Comparison of ENCODE assay signal across 8 cellular contexts in the genomic region with DNA sequence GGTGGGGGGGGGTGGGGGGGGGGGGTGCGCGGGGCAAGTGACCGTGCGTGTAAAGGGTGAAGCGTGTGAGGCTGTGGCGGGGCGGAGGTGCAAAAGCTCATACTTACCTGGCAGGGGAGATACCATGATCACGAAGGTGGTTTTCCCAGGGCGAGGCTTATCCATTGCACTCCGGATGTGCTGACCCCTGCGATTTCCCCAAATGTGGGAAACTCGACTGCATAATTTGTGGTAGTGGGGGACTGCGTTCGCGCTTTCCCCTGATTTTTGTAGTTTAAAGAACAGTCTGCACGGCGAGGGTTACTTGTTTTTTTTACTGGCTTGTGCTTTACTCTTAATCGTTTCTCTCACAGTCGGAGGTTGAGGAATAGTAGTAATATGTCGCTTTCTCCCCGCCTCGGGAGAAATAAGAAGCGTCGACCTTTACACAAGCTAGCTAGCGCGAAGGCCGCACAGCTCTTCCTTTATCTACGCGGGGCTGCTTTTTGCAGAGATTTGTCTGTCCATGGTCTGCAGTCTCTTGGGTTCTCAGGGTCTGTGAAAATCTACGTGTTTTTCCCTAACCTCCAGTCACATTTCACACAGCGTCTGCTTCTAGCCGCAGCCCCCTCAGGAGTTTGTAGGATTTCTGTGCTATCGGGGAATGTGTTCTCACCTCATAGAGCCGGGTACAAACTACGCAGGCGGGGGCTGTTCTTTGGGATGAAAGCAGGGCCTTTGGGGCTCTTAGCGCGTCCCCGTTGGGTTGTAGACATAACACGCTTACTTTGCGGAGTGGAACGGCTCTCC.
A peak's percentile ranks its signal among the peaks of the same experiment; 100 is the strongest.
DNase-seq lines count a peak whose midpoint lies in the region; ATAC-seq and TF ChIP-seq lines count a peak whose summit lies in the region.
"Not testable (repeated sequence)": the region's sequence is repeated elsewhere in the genome, so short reads cannot be mapped to it uniquely, and the experiment has no call there.

No MANE protein-coding gene starts in this region.

- H3K4me1 Mint-ChIP-seq in activated naive CD4-positive, alpha-beta T cell treated with anti-CD3 and anti-CD28 coated beads, Interleukin-2, amount 50 U/mL, for 24 hours = peaks cover 21% of the 10 kb centered on the region
- H3K4me1 Mint-ChIP-seq in osteocyte (ENCODE audit: unreplicated experiment) = peaks cover 18% of the 10 kb centered on the region

- peak overlapping the region; percentile 89 for H3K27ac ChIP-seq in SK-N-MC
- peak overlapping the region; percentile 96 for H3K27ac ChIP-seq in thymus (ENCODE audit: low read depth)

- not testable (repeated sequence) for TF ChIP-seq CTCF in osteocyte (IDR thresholded peaks at IDR 0.05)

- H3K27me3 Mint-ChIP-seq in activated naive CD4-positive, alpha-beta T cell treated with anti-CD3 and anti-CD28 coated beads, Interleukin-2, amount 50 U/mL, for 24 hours; osteocyte (ENCODE audit: unreplicated experiment): not testable (repeated sequence)

- peak; percentile 91 for ATAC-seq in HG02588 (IDR thresholded peaks at IDR 0.05; ENCODE audit: unreplicated experiment)

- peak overlapping the region; percentile 57 for H3K9ac ChIP-seq in SK-N-MC (ENCODE audit: insufficient read length)

- not testable (repeated sequence) for H3K4me1 ChIP-seq in thymus (ENCODE audit: control insufficient read depth, insufficient read depth, low read length)

- WGBS in thymus = under 1% methylated on average over 42 of the region's 42 CpGs

- not testable (repeated sequence) for H3K36me3 Mint-ChIP-seq in activated naive CD4-positive, alpha-beta T cell treated with anti-CD3 and anti-CD28 coated beads, Interleukin-2, amount 50 U/mL, for 24 hours; osteocyte (ENCODE audit: unreplicated experiment)

- not testable (repeated sequence) for H3K27me3 ChIP-seq in thymus (ENCODE audit: control insufficient read depth, insufficient read depth)

- H3K9me3 ChIP-seq in SK-N-MC (ENCODE audit: low read depth, low read length); thymus (ENCODE audit: control insufficient read depth): not testable (repeated sequence)

- not testable (repeated sequence) for H3K9me3 Mint-ChIP-seq in activated naive CD4-positive, alpha-beta T cell treated with anti-CD3 and anti-CD28 coated beads, Interleukin-2, amount 50 U/mL, for 24 hours; osteocyte (ENCODE audit: unreplicated experiment)

- peak; percentile 96 for DNase-seq in NCI-H1048 (lab: John Stamatoyannopoulos, UW)
- peak; percentile 98 for DNase-seq in SK-N-MC (ENCODE audit: low read depth, low spot score)
- DNase-seq in glomerular visceral epithelial cell (ENCODE audit: extremely low spot score) = peak; percentile 99
- peak; percentile 88 for DNase-seq in osteocyte (ENCODE audit: extremely low spot score, unreplicated experiment)

- H3K27ac Mint-ChIP-seq in activated naive CD4-positive, alpha-beta T cell treated with anti-CD3 and anti-CD28 coated beads, Interleukin-2, amount 50 U/mL, for 24 hours = peak overlapping the region; percentile 100
- H3K27ac Mint-ChIP-seq in osteocyte (ENCODE audit: unreplicated experiment) = peak overlapping the region; percentile 99

- H3K4me3 ChIP-seq in GM08714 (ENCODE audit: low read length) (peak overlapping the region; percentile 35; the same call in 1 of the 2 replicates), SK-N-MC (peak overlapping the region; percentile 74), thymus (ENCODE audit: low read length) (peak overlapping the region; percentile 51)

- H3K4me3 Mint-ChIP-seq in activated naive CD4-positive, alpha-beta T cell treated with anti-CD3 and anti-CD28 coated beads, Interleukin-2, amount 50 U/mL, for 24 hours = peak overlapping the region; percentile 90
- peak overlapping the region; percentile 82 for H3K4me3 Mint-ChIP-seq in osteocyte (ENCODE audit: unreplicated experiment)

- not testable (repeated sequence) for H3K36me3 ChIP-seq in SK-N-MC (ENCODE audit: insufficient read depth, low read length); thymus (ENCODE audit: control insufficient read depth, insufficient read depth)

Comparison
In these comparisons a context has a peak if more than half of its experiments do, and no peak if none do; other contexts are left out.
1. Peak in every context shown above with its lines: DNase-seq, ATAC-seq, H3K4me3 ChIP-seq and H3K27ac ChIP-seq.